In the genomic region with DNA sequence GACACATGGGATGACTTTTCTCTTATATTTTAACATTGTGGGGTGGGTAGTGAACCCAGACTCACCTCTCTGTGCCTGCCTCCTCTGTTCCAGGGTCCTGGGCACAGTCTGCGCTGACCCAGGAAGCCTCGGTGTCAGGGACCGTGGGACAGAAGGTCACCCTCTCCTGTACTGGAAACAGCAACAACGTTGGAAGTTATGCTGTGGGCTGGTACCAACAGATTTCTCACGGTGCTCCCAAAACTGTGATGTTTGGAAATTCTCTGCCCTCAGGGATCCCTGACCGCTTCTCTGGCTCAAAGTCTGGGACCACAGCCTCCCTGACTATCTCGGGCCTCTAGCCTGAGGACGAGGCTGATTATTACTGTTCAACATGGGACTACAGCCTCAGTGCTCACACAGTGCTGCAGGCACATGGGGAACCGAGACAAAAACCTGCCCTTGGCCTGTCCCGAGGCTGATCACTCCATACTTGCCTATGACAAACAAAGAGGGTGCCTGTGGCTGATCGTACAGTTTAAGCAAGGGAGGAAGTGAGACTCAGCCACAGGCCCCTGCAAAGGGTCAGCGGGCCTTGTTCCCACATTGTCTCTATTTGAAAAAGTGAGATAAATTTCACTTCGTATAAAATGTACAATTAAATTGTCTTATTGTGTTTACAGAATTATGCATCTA, we compare ENCODE assay signal across 13 cellular contexts. TPM values are rescaled to one million over a fixed set of nuclear protein-coding genes. Genes with fewer than 3 reads are reported as not detected.
DNase-seq lines count a peak whose midpoint lies in the region; ATAC-seq and TF ChIP-seq lines count a peak whose summit lies in the region.
"Had no signal": no experiment of that assay in that cellular context is flagged by ENCODE, and none has a peak within 500 bp of the region (broad histone marks: within the 10 kb centered on the region; RNA-seq: fewer than 3 reads in every experiment).

No MANE protein-coding gene starts in this region.

- H3K4me1 ChIP-seq in OCI-LY7 (ENCODE audit: insufficient read depth, low read length, poor library complexity, severe bottlenecking) (peaks cover 94% of the 10 kb centered on the region), upper lobe of right lung (no peaks in the 10 kb centered on the region)
- H3K4me1 ChIP-seq: colonic mucosa, suprapubic skin had no signal

- TF ChIP-seq CTCF in OCI-LY7 (conservative IDR thresholded peaks at IDR 0.05; ENCODE audit: low read length) (no peak), upper lobe of right lung (IDR thresholded peaks at IDR 0.05) (no peak)

- DNase-seq in SKM-1 treated with dmso at 0.1 percent for 144 hours (lab: John Stamatoyannopoulos, UW; ENCODE audit: unreplicated experiment), result peak; percentile 20
- no peak for DNase-seq in SKM-1 (lab: John Stamatoyannopoulos, UW; ENCODE audit: unreplicated experiment)
- DNase-seq in OCI-LY7 (ENCODE audit: low spot score), result peak; percentile 85
- DNase-seq in DMS53 (lab: John Stamatoyannopoulos, UW), result no peak
- no peak for DNase-seq in erythroblast (lab: John Stamatoyannopoulos, UW)
- no peak for DNase-seq in upper lobe of right lung
- DNase-seq: colonic mucosa, GM23248, NCI-H2227 treated with DMSO at 0.1 percent for 48 hours had no signal

- peak overlapping the region; percentile 98 for H3K4me2 ChIP-seq in OCI-LY7 (ENCODE audit: low read length)

- no peak for TF ChIP-seq POLR2A in erythroblast (IDR thresholded peaks at IDR 0.05; ENCODE audit: low read length)

- peak; percentile 42 for ATAC-seq in HG03025 (IDR thresholded peaks at IDR 0.05; ENCODE audit: low FRiP score, unreplicated experiment)
- no peak for ATAC-seq in upper lobe of right lung
- ATAC-seq in HG03439 (IDR thresholded peaks at IDR 0.05; ENCODE audit: unreplicated experiment), result no peak

- no peaks in the 10 kb centered on the region for H4K20me1 ChIP-seq in OCI-LY7 (ENCODE audit: insufficient read depth, low read length)

- no peaks in the 10 kb centered on the region for H3K9me2 ChIP-seq in OCI-LY7 (ENCODE audit: insufficient read depth, low read length)

- H3K79me2 ChIP-seq in OCI-LY7 (ENCODE audit: insufficient read depth, low read depth, low read length), result peaks cover 37% of the 10 kb centered on the region

- TSS peak; percentile 92 for BruUV-seq in OCI-LY7 (replicated peaks; lab: Mats Ljungman, UMichigan)

- no peaks in the 10 kb centered on the region for H3K27me3 ChIP-seq in upper lobe of right lung
- H3K27me3 ChIP-seq: colonic mucosa, suprapubic skin had no signal

- no peak overlapping the region; the same call in 1 of the 2 replicates for H2AFZ ChIP-seq in OCI-LY7 (ENCODE audit: low read length)
- H2AFZ ChIP-seq: GM23248 had no signal

- CTCF ChIA-PET in OCI-LY7 (lab: Charles Lee; ENCODE audit: unreplicated experiment), result no interaction called here

- H3K27ac ChIP-seq in OCI-LY7 (ENCODE audit: low read depth, low read length, poor library complexity, severe bottlenecking) (peak overlapping the region; percentile 93), upper lobe of right lung (no peak overlapping the region)
- H3K27ac ChIP-seq: 22Rv1, colonic mucosa, GM23248, suprapubic skin had no signal

- H3K4me3 ChIP-seq in OCI-LY7 (ENCODE audit: low read depth, low read length, poor library complexity, severe bottlenecking) (peak overlapping the region; percentile 71), upper lobe of right lung (no peak overlapping the region)
- H3K4me3 ChIP-seq: colonic mucosa, GM23248, suprapubic skin had no signal

- intact Hi-C loops in OCI-LY7 (cut with micrococcal nuclease; ENCODE audit: unreplicated experiment), result loop anchor here (1.0 to 5.0 kb wide), 4 partner anchors 32 to 171 kb away; partner anchors contain the start of gene TOP3B
- intact Hi-C loops in upper lobe of right lung (cut with DNase I), result no loop called here

- POLR2A ChIA-PET in OCI-LY7 (lab: Charles Lee), result interaction anchor here (0.5 to 10.0 kb wide), 6 partner anchors 12 to 182 kb away, joined by 3 to 262 read pairs (median 4); no protein-coding TSS in a partner anchor

- H3K9me3 ChIP-seq in OCI-LY7 (ENCODE audit: low read length) (no peaks in the 10 kb centered on the region), upper lobe of right lung (no peaks in the 10 kb centered on the region)
- H3K9me3 ChIP-seq: colonic mucosa, suprapubic skin had no signal

- H3K36me3 ChIP-seq in OCI-LY7 (ENCODE audit: insufficient read depth, low read length) (peaks cover 46% of the 10 kb centered on the region), upper lobe of right lung (no peaks in the 10 kb centered on the region)
- H3K36me3 ChIP-seq: colonic mucosa, suprapubic skin had no signal

RNA-seq across cellular contexts. Expression of gene TOP3B, which starts 43.7 kb away (rescaled TPM):
- total RNA-seq in OCI-LY7 (2014; rRNA removed; shearing (Covaris generic)), result 65.6 and 82.6 TPM in 2 replicates
- 98.7 and 101 TPM in 2 replicates for total RNA-seq in OCI-LY7 (2022)
- 24.8 TPM for total RNA-seq in upper lobe of right lung

Comparison
In these comparisons a context has a peak if more than half of its experiments do, and no peak if none do; other contexts are left out.
1. DNase-seq: peak in SKM-1 treated with dmso at 0.1 percent for 144 hours (single experiment) and OCI-LY7 (single experiment); none in SKM-1 (single experiment), DMS53 (single experiment), erythroblast (0 of 2) and upper lobe of right lung (single experiment).